In the genomic region with DNA sequence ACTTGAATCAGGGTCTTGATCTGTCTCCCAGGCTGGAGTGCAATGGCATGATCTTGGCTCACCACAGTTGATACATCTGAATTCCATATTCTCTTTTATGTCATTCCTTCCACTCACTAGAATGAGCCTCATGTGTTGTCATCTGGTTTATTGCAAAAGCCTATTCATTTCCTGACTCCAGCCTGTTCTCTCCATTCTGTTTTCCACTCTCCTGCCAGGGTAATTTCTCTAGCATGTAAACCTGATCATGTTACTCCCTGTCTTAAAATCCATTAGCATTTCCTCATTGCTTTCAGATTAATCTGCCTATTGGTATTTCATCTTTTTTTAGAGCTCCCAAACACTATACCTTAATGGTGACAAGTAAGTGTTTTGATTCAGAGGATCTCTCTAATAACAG, we compare ENCODE assay signal across 15 cellular contexts. TPM values are rescaled to one million over a fixed set of nuclear protein-coding genes. Genes with fewer than 3 reads are reported as not detected.
DNase-seq lines count a peak whose midpoint lies in the region; ATAC-seq and TF ChIP-seq lines count a peak whose summit lies in the region.
"Had no signal": no experiment of that assay in that cellular context is flagged by ENCODE, and none has a peak within 500 bp of the region (broad histone marks: within the 10 kb centered on the region; RNA-seq: fewer than 3 reads in every experiment).

No MANE protein-coding gene starts in this region.

- H3K27ac ChIP-seq in brain microvascular endothelial cell: peak overlapping the region; percentile 48
- H3K27ac ChIP-seq: SK-N-MC had no signal

- DNase-seq in AG20443 (ENCODE audit: low spot score) (peak; percentile 53), HPDE6-E6E7 (ENCODE audit: extremely low spot score) (peak; percentile 16), brain microvascular endothelial cell (peak; percentile 36), kidney tubule cell (ENCODE audit: low spot score) (peak; percentile 72), NCI-H446 treated with DMSO at 0.1 percent for 48 hours (lab: John Stamatoyannopoulos, UW) (no peak), mesenteric fat pad (ENCODE audit: low spot score) (no peak), ACHN (no peak)
- DNase-seq: activated CD8-positive, alpha-beta memory T cell treated with anti-CD3 and anti-CD28 coated beads, Interleukin-2, amount 50 U/mL, for 48 hours; anterior cingulate cortex; DMS 273 treated with DMSO at 0.1 percent for 48 hours; NCI-H187 treated with DMSO at 0.1 percent for 48 hours; retina had no signal

- no peak for ATAC-seq in GM18498 (IDR thresholded peaks at IDR 0.05; ENCODE audit: unreplicated experiment)
- ATAC-seq: WTC11 had no signal

- no peaks in the 10 kb centered on the region for H3K27me3 ChIP-seq in brain microvascular endothelial cell (replicated peaks)

- H3K4me3 ChIP-seq in brain microvascular endothelial cell (ENCODE audit: low read depth, low read length): no peak overlapping the region
- H3K4me3 ChIP-seq: SK-N-MC had no signal

- in situ Hi-C loops in brain microvascular endothelial cell (cut with HindIII; ENCODE audit: low pct_ligation_motif_present, low sequenced_read_pairs): no loop called here
- in situ Hi-C loops in ACHN (cut with HindIII; ENCODE audit: low pct_ligation_motif_present, low pct_unique_long_range_greater_than_20kb, low sequenced_read_pairs): no loop called here

- H3K36me3 ChIP-seq in brain microvascular endothelial cell (replicated peaks): no peaks in the 10 kb centered on the region

- TF ChIP-seq CTCF in brain microvascular endothelial cell (IDR thresholded peaks at IDR 0.05; ENCODE audit: low read depth, low read length, missing control alignments): no peak

RNA-seq across cellular contexts. Expression of gene DDX60L, which starts 4.3 kb away (rescaled TPM):
- 28.6 TPM for total RNA-seq in mesenteric fat pad

RNA-seq across cellular contexts. Expression of gene PALLD, which starts 12.2 kb away (rescaled TPM):
- total RNA-seq in mesenteric fat pad: 87.9 TPM

Comparison
In these comparisons a context has a peak if more than half of its experiments do, and no peak if none do; other contexts are left out.
1. DNase-seq: peak in AG20443 (single experiment), HPDE6-E6E7 (single experiment), brain microvascular endothelial cell (single experiment) and kidney tubule cell (single experiment); none in NCI-H446 treated with DMSO at 0.1 percent for 48 hours (single experiment), mesenteric fat pad (single experiment) and ACHN (single experiment).